8 cellular contexts compared by ENCODE assay signal in the genomic region with DNA sequence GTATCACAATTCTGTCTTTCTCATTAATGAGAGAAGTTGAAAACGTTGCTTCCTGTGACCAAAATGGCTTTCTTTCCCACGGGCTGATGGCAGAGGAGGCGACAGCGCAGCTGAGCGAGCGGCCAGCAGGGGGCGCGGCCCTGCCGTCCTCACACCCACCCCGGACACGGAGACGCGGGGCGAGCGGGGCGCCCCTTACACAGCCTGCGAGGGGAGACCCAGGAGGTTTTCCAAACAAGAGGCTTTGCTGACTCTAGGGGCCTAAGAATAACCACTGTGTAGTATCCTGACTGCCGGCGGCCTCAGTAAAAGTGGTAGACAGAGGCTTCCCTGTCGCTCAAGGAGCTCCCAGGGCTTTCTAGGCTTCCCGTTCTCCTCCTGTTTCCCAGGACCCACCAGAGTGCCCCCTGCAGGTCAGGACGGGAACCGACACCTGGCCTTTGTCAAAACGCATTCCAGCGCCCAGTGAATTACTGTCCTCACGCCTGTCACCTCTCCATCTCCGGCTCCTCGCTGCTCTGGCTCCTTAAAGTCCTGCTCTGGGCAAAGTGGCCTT. TPM values are rescaled to one million over a fixed set of nuclear protein-coding genes. Genes with fewer than 3 reads are reported as not detected.
DNase-seq lines count a peak whose midpoint lies in the region; ATAC-seq, FAIRE-seq and TF ChIP-seq lines count a peak whose summit lies in the region.

No MANE protein-coding gene starts in this region.

- H3K23ac ChIP-seq in H1 (ENCODE audit: insufficient read length) (no peak overlapping the region), mesendoderm (ENCODE audit: low read length) (no peak overlapping the region)

- no peaks in the 10 kb centered on the region for H3K23me2 ChIP-seq in H1 (ENCODE audit: low read depth, low read length)

- H4K8ac ChIP-seq in H1 (ENCODE audit: extremely low read depth, insufficient read depth, low read length) (no peak overlapping the region), mesendoderm (ENCODE audit: low read depth, low read length) (no peak overlapping the region)

- peak; percentile 29 to 40; a peak in 3 of 4 replicates for TF ChIP-seq RAD21 in H1 (IDR thresholded peaks at IDR 0.05 in 1 of 2, conservative IDR thresholded peaks at IDR 0.05 in 1 of 2; ENCODE audit: low read depth in 2 of 2, low read length in 2 of 2)

- H3K4me1 ChIP-seq in H1 (replicated peaks in 1 of 4; ENCODE audit: control insufficient read depth in 3 of 4, insufficient read depth in 4 of 4, low read length in 3 of 4) (peaks cover under 1 to 16% (median 6%) of the 10 kb centered on the region in 4 experiments; a peak in 6 of 7 replicates), mesendoderm (ENCODE audit: control insufficient read depth, low read depth, low read length) (no peaks in the 10 kb centered on the region)

- no peaks in the 10 kb centered on the region for H3K9me3 Mint-ChIP-seq in CD4-positive, alpha-beta T cell

- H3K4me3 ChIP-seq in H1 (ENCODE audit: extremely low read depth in 1 of 4, insufficient read depth in 2 of 4, low read depth in 3 of 4, low read length in 4 of 4) (peak overlapping the region; percentile 27 to 67 (median 62); a peak in 7 of 8 replicates), mesendoderm (ENCODE audit: low read length) (no peak overlapping the region)

- H3K4me2 ChIP-seq in H1 (ENCODE audit: insufficient read depth in 1 of 2, low read depth in 2 of 2, low read length in 2 of 2), result peak overlapping the region in 1 of 2 experiments; percentile 79; a peak in 3 of 4 replicates
- H3K4me2 ChIP-seq in mesendoderm (ENCODE audit: low read length), result peak overlapping the region; percentile 9

- peaks cover 17% of the 10 kb centered on the region for H3K4me1 Mint-ChIP-seq in CD4-positive, alpha-beta T cell (ENCODE audit: low read depth)

- no peak overlapping the region for H3K14ac ChIP-seq in H1 (ENCODE audit: insufficient read length)

- H3K36me3 Mint-ChIP-seq in CD4-positive, alpha-beta T cell (ENCODE audit: low read depth), result no peaks in the 10 kb centered on the region

- H2BK5ac ChIP-seq in H1 (ENCODE audit: low read depth, low read length) (peak overlapping the region; percentile 45; the same call in 1 of the 2 replicates), mesendoderm (ENCODE audit: low read length) (no peak overlapping the region)

- no peak overlapping the region for H2AK5ac ChIP-seq in H1 (ENCODE audit: low read depth, low read length)
- H2AK5ac ChIP-seq in mesendoderm (ENCODE audit: low read length), result no peak overlapping the region

- 7% methylated on average over 28 of the region's 28 CpGs; no CpG with 5 or more reads in 1 of the 2 experiments for WGBS in H1 (ENCODE audit: extremely low coverage in 1 of 2, insufficient coverage in 1 of 2, insufficient read length in 1 of 2, insufficient replicate concordance in 2 of 2, low coverage in 1 of 2, low lambda C conversion rate in 2 of 2, missing lambda C conversion rate in 1 of 2), 2 experiments
- no CpG with 5 or more reads among the region's 28 CpGs for WGBS in mesendoderm (ENCODE audit: extremely low coverage, insufficient coverage, low lambda C conversion rate)

- peak; percentile 93 for ATAC-seq in CD4-positive, alpha-beta T cell (ENCODE audit: poor library complexity)
- ATAC-seq in GM19438 (IDR thresholded peaks at IDR 0.05; ENCODE audit: low read depth, unreplicated experiment) (peak; percentile 99), HG03565 (IDR thresholded peaks at IDR 0.05; ENCODE audit: unreplicated experiment) (peak; percentile 98)

- H2BK15ac ChIP-seq in H1 (ENCODE audit: low read length) (no peak overlapping the region), mesendoderm (replicated peaks; ENCODE audit: low read depth) (no peak overlapping the region)

- H3K4me3 Mint-ChIP-seq in CD4-positive, alpha-beta T cell, result peak overlapping the region; percentile 76

- H3K36me3 ChIP-seq in H1 (ENCODE audit: control insufficient read depth in 2 of 4, insufficient read depth in 4 of 4, low read length in 3 of 4) (peaks cover 0 to 6% (median 0%) of the 10 kb centered on the region in 4 experiments; a peak in 2 of 8 replicates), mesendoderm (ENCODE audit: control insufficient read depth, insufficient read depth, low read length) (no peaks in the 10 kb centered on the region)

- H3K9ac ChIP-seq in H1 (replicated peaks in 1 of 4; ENCODE audit: extremely low read depth in 1 of 4, low read depth in 3 of 4, low read length in 3 of 4), result 0 out of 7 replicates have a peak overlapping the region, but pooled peaks of 2 of the 4 experiments have one; percentile 20 to 31
- peak overlapping the region; percentile 48 for H3K9ac ChIP-seq in mesendoderm (ENCODE audit: low read length)

- H3K56ac ChIP-seq in H1 (replicated peaks; ENCODE audit: insufficient read length, low read depth, low read length) (no peak overlapping the region), mesendoderm (ENCODE audit: low read length) (peak overlapping the region; percentile 69)

- no peaks in the 10 kb centered on the region for H3K9me3 ChIP-seq in CD4-positive, alpha-beta T cell (ENCODE audit: control insufficient read depth, low read length)
- no peaks in the 10 kb centered on the region for H3K9me3 ChIP-seq in H1 (ENCODE audit: insufficient read depth in 2 of 2, low read depth in 1 of 2, low read length in 1 of 2)

- TF ChIP-seq EP300 in H1 (IDR thresholded peaks at IDR 0.05; ENCODE audit: borderline replicate concordance in 1 of 2, low read depth in 2 of 2, low read length in 2 of 2), result 0 out of 3 replicates have a peak, but pooled peaks of 1 of the 2 experiments have one; percentile 48

- H4K20me1 ChIP-seq in H1 (replicated peaks in 1 of 2; ENCODE audit: control insufficient read depth in 1 of 2, insufficient read depth in 2 of 2, low read length in 2 of 2), result no peaks in the 10 kb centered on the region

- H4K91ac ChIP-seq in H1 (replicated peaks; ENCODE audit: insufficient read length, low read length), result no peak overlapping the region

- H2AFZ ChIP-seq in H1 (ENCODE audit: low read length), result peak overlapping the region; percentile 35; the same call in 1 of the 2 replicates

- TF ChIP-seq CTCF in CD4-positive, alpha-beta T cell (IDR thresholded peaks at IDR 0.05), result peak; percentile 99
- peak; percentile 75 to 97 (median 89) for TF ChIP-seq CTCF in H1 (IDR thresholded peaks at IDR 0.05; ENCODE audit: control extremely low read depth in 1 of 3, insufficient read depth in 1 of 3, low read depth in 1 of 3, low read length in 3 of 3)

- H4K5ac ChIP-seq in H1 (ENCODE audit: insufficient read length, low read depth, low read length) (peak overlapping the region; percentile 60), mesendoderm (ENCODE audit: low read length) (no peak overlapping the region)

- peak in 1 of 2 experiments; percentile 63; a peak in 2 of 3 replicates for TF ChIP-seq POLR2A in H1 (IDR thresholded peaks at IDR 0.05; ENCODE audit: control extremely low read depth in 1 of 2, low read depth in 2 of 2, low read length in 2 of 2)

- H3K27ac Mint-ChIP-seq in CD4-positive, alpha-beta T cell, result no peak overlapping the region

- H2BK120ac ChIP-seq in H1 (replicated peaks; ENCODE audit: low read depth, low read length) (no peak overlapping the region), mesendoderm (ENCODE audit: low read depth, low read length) (no peak overlapping the region)

- FAIRE-seq in H1 (lab: Jason Lieb, UNC), result peak; percentile 69

- no peak overlapping the region for H3K4ac ChIP-seq in H1 (replicated peaks; ENCODE audit: insufficient read length, low read depth, low read length)
- peak overlapping the region; percentile 22 for H3K4ac ChIP-seq in mesendoderm (ENCODE audit: low read depth, low read length)

- no peak overlapping the region for H3K27ac ChIP-seq in CD4-positive, alpha-beta T cell (ENCODE audit: low read depth, low read length)
- H3K27ac ChIP-seq in H1 (ENCODE audit: low read depth, low read length) (no peak overlapping the region), mesendoderm (ENCODE audit: low read depth, low read length) (no peak overlapping the region)

- DNase-seq in CD4-positive, alpha-beta T cell, result peak; percentile 70 to 85 (median 79)
- DNase-seq in NK-92 (lab: John Stamatoyannopoulos, UW; ENCODE audit: unreplicated experiment), result peak; percentile 7
- DNase-seq in activated CD8-positive, alpha-beta memory T cell treated with anti-CD3 and anti-CD28 coated beads for 4 hours (ENCODE audit: low read depth in 2 of 2), result peak; percentile 69 to 71
- peak; percentile 85 to 98 for DNase-seq in H1 (ENCODE audit: low read depth in 1 of 2, low spot score in 2 of 2)
- DNase-seq in mesendoderm, result peak; percentile 96
- DNase-seq in stimulated activated CD8-positive, alpha-beta memory T cell treated with anti-CD3 and anti-CD28 coated beads, Interleukin-12 subunit alpha, Interleukin-12 subunit beta, amount 100 ng/mL, for 4 hours (ENCODE audit: low read depth), result peak; percentile 75

- intact Hi-C loops in CD4-positive, alpha-beta T cell (cut with DNase I, micrococcal nuclease), result loop anchor here (1.0 to 10.0 kb wide), 4 partner anchors 154 to 1252 kb away; no protein-coding TSS in a partner anchor

- H3K27me3 Mint-ChIP-seq in CD4-positive, alpha-beta T cell, result peaks cover 9% of the 10 kb centered on the region

- H3K79me1 ChIP-seq in H1 (ENCODE audit: low read depth, low read length) (no peaks in the 10 kb centered on the region; the same call in 1 of the 2 replicates), mesendoderm (ENCODE audit: low read length) (no peaks in the 10 kb centered on the region)

- H3K18ac ChIP-seq in H1 (ENCODE audit: extremely low read depth, low read length), result no peak overlapping the region; the same call in 1 of the 2 replicates
- H3K18ac ChIP-seq in mesendoderm (ENCODE audit: low read length), result peak overlapping the region; percentile 89

- H3K27me3 ChIP-seq in CD4-positive, alpha-beta T cell (ENCODE audit: control insufficient read depth, insufficient read depth, low read length), result no peaks in the 10 kb centered on the region
- H3K27me3 ChIP-seq in H1 (replicated peaks in 1 of 4; ENCODE audit: control insufficient read depth in 3 of 4, extremely low read depth in 1 of 4, insufficient read depth in 3 of 4, low read length in 3 of 4), result no peaks in the 10 kb centered on the region
- H3K27me3 ChIP-seq in mesendoderm (ENCODE audit: insufficient read depth, low read length, poor library complexity), result no peaks in the 10 kb centered on the region

- CTCF ChIA-PET in CD4-positive, alpha-beta T cell (lab: Charles Lee), result interaction anchor here (0.5 to 2.1 kb wide), 65 partner anchors 9 to 1474 kb away, joined by 3 to 24 read pairs (median 3); a partner anchor contains a TSS
- CTCF ChIA-PET in H1 (lab: Charles Lee; ENCODE audit: partially characterized antibody), result interaction anchor here (0.6 to 15.0 kb wide), 73 partner anchors 10 to 711 kb away, joined by 3 to 627 read pairs (median 4); a partner anchor contains a TSS

- POLR2A ChIA-PET in CD4-positive, alpha-beta T cell (lab: Charles Lee), result interaction anchor here (0.6 to 1.0 kb wide), 3 partner anchors 58 to 166 kb away, joined by 3 read pairs; no protein-coding TSS in a partner anchor
- POLR2A ChIA-PET in H1 (lab: Charles Lee; ENCODE audit: partially characterized antibody), result interaction anchor here (0.6 to 2.4 kb wide), 6 partner anchors 8 to 154 kb away, joined by 3 to 26 read pairs (median 4); no protein-coding TSS in a partner anchor

- H3K79me2 ChIP-seq in H1 (ENCODE audit: control insufficient read depth in 1 of 2, insufficient read depth in 2 of 2, low read length in 2 of 2) (no peaks in the 10 kb centered on the region), mesendoderm (ENCODE audit: control insufficient read depth, insufficient read depth, low read length) (no peaks in the 10 kb centered on the region)

- H2BK12ac ChIP-seq in H1 (ENCODE audit: low read depth, low read length), result no peak overlapping the region

- no peak overlapping the region for H2BK20ac ChIP-seq in H1 (ENCODE audit: low read length)

RNA-seq across cellular contexts. Expression of a gene that starts 27.3 kb away (rescaled TPM):
- total RNA-seq in CD4-positive, alpha-beta T cell, result not detected
- 0.11 and 0.50 TPM in 2 replicates for total RNA-seq in H1 (2021; fragmentation: NEBNext Ultra II Directional; extraction: Animal tissue kit (Norgen Biotek cat#: 25700))
- 0.17 and 0.30 TPM in 2 replicates for polyA plus RNA-seq in H1 (2011; rRNA removed)
- polyA plus RNA-seq in H1 (2011; cell fraction: cytosol; rRNA removed), result 0.34 TPM
- polyA plus RNA-seq in H1 (2011; cell fraction: nucleus; rRNA removed), result 0.30 TPM
- polyA plus RNA-seq in H1 (2012, experiment 1 of 2), result 0.15 to 0.66 TPM (median 0.47 TPM) in 4 replicates
- polyA plus RNA-seq in H1 (2012, experiment 2 of 2), result not detected
- polyA plus RNA-seq in H1 (2013, experiment 1 of 2), result 0.26 TPM
- polyA plus RNA-seq in H1 (2013, experiment 2 of 2), result 0.61 TPM
- polyA minus RNA-seq in H1 (2011; rRNA and poly(A)+ RNA removed), result 0.16 and 0.78 TPM in 2 replicates
- polyA minus RNA-seq in H1 (2011; cell fraction: cytosol; rRNA and poly(A)+ RNA removed), result 0.29 TPM
- polyA minus RNA-seq in H1 (2011; cell fraction: nucleus; rRNA and poly(A)+ RNA removed), result 1.7 TPM
- 1.6 TPM for polyA plus RNA-seq in mesendoderm (2013, experiment 1 of 2)
- 1.8 TPM for polyA plus RNA-seq in mesendoderm (2013, experiment 2 of 2)

RNA-seq across cellular contexts. Expression of a gene that starts 56.9 kb away (rescaled TPM):
- total RNA-seq in CD4-positive, alpha-beta T cell, result 10 to 100 TPM; 24.9 to 27.3 TPM
- total RNA-seq in H1 (2021; fragmentation: NEBNext Ultra II Directional; extraction: Animal tissue kit (Norgen Biotek cat#: 25700)), result 20.6 and 24.8 TPM in 2 replicates
- polyA plus RNA-seq in H1 (2011; rRNA removed), result 7.1 and 8.4 TPM in 2 replicates
- 7.8 TPM for polyA plus RNA-seq in H1 (2011; cell fraction: cytosol; rRNA removed)
- polyA plus RNA-seq in H1 (2011; cell fraction: nucleus; rRNA removed), result 31.4 TPM
- polyA plus RNA-seq in H1 (2012, experiment 1 of 2), result 12.0 to 19.8 TPM (median 15.5 TPM) in 4 replicates
- polyA plus RNA-seq in H1 (2012, experiment 2 of 2), result 1.9 TPM
- 13.2 TPM for polyA plus RNA-seq in H1 (2013, experiment 1 of 2)
- 13.5 TPM for polyA plus RNA-seq in H1 (2013, experiment 2 of 2)
- 33.1 and 43.4 TPM in 2 replicates for polyA minus RNA-seq in H1 (2011; rRNA and poly(A)+ RNA removed)
- polyA minus RNA-seq in H1 (2011; cell fraction: cytosol; rRNA and poly(A)+ RNA removed), result 14.5 TPM
- polyA minus RNA-seq in H1 (2011; cell fraction: nucleus; rRNA and poly(A)+ RNA removed), result 134 TPM
- polyA plus RNA-seq in mesendoderm (2013, experiment 1 of 2), result 12.0 TPM
- polyA plus RNA-seq in mesendoderm (2013, experiment 2 of 2), result 11.8 TPM

Comparison
In these comparisons a context has a peak if more than half of its experiments do, and no peak if none do; other contexts are left out.
1. DNase-seq: peak in every context shown above with its lines; median percentile 96 in mesendoderm; 92 in H1; 79 in CD4-positive, alpha-beta T cell; 75 in stimulated activated CD8-positive, alpha-beta memory T cell treated with anti-CD3 and anti-CD28 coated beads, Interleukin-12 subunit alpha, Interleukin-12 subunit beta, amount 100 ng/mL, for 4 hours; 70 in activated CD8-positive, alpha-beta memory T cell treated with anti-CD3 and anti-CD28 coated beads for 4 hours; 7 in NK-92.